Comparison of ENCODE assay signal across 23 cellular contexts in genomic region chr6:16619777-16620176, GRCh38.
DNase-seq lines count a peak whose midpoint lies in the region; ATAC-seq, FAIRE-seq and TF ChIP-seq lines count a peak whose summit lies in the region.
"Had no signal": no experiment of that assay in that cellular context is flagged by ENCODE, and none has a peak within 500 bp of the region (broad histone marks: within the 10 kb centered on the region; RNA-seq: fewer than 3 reads in every experiment).

No MANE protein-coding gene starts in this region.

- no peak for FAIRE-seq in HepG2 (lab: Jason Lieb, UNC)
- FAIRE-seq: G401.6, GM18507 had no signal

- TF ChIP-seq POLR2A in HepG2 (IDR thresholded peaks at IDR 0.05; ENCODE audit: insufficient read depth in 1 of 2, low read depth in 2 of 2, low read length in 2 of 2), result no peak
- no peak for TF ChIP-seq POLR2A in right lobe of liver (IDR thresholded peaks at IDR 0.05)
- no peak for TF ChIP-seq POLR2A in esophagus muscularis mucosa (IDR thresholded peaks at IDR 0.05; ENCODE audit: low read depth)

- H3K27ac Mint-ChIP-seq in T-helper 2 cell treated with Interferon-gamma antibody and Interleukin-4, amounts not matched to agents 5 μg/mL and 100 μg/mL, for 36 hours, result peak overlapping the region; percentile 66
- peak overlapping the region; percentile 87 for H3K27ac Mint-ChIP-seq in stimulated activated effector memory CD8-positive, alpha-beta T cell treated with anti-CD3 and anti-CD28 coated beads, Interleukin-12 subunit alpha, Interleukin-12 subunit beta, amount 100 ng/mL, for 72 hours
- H3K27ac Mint-ChIP-seq: GM23338 had no signal

- no TSS peak for BruUV-seq in HepG2 (replicated peaks; lab: Mats Ljungman, UMichigan)

- no peak for DNase-seq in HepG2 (ENCODE audit: low spot score)
- DNase-seq in right lobe of liver, result no peak
- DNase-seq in T-helper 2 cell treated with Interferon-gamma antibody and Interleukin-4, amounts not matched to agents 5 μg/mL and 100 μg/mL, for 36 hours (ENCODE audit: low spot score), result no peak
- DNase-seq in esophagus muscularis mucosa (ENCODE audit: extremely low spot score), result peak; percentile 14
- no peak for DNase-seq in stimulated activated effector memory CD8-positive, alpha-beta T cell treated with anti-CD3 and anti-CD28 coated beads, Interleukin-12 subunit alpha, Interleukin-12 subunit beta, amount 100 ng/mL, for 72 hours (ENCODE audit: low spot score in 2 of 2)
- no peak for DNase-seq in HK-2 (ENCODE audit: unreplicated experiment)
- DNase-seq in T-helper 9 cell, result no peak
- DNase-seq: DND-41, MG63, NCI-H1092, NCI-H146, NCI-H2081 treated with DMSO at 0.1 percent for 48 hours, NCI-H510A, NCI-H774 had no signal

- H3K4me2 ChIP-seq in HepG2 (ENCODE audit: low read depth, low read length), result no peak overlapping the region
- H3K4me2 ChIP-seq: GM23338, KMS-11 had no signal

- POLR2A ChIA-PET in HepG2 (lab: Yijun Ruan, JAX), result no interaction called here

- H3K4me1 ChIP-seq in HepG2 (ENCODE audit: insufficient read depth, low read length) (peaks cover 10% of the 10 kb centered on the region; the same call in 1 of the 2 replicates), right lobe of liver (no peaks in the 10 kb centered on the region), esophagus muscularis mucosa (peaks cover 0 to 16% (median 7%) of the 10 kb centered on the region in 4 donors)

- H3K9ac ChIP-seq in HepG2 (ENCODE audit: insufficient read depth, low read depth, low read length), result no peak overlapping the region
- H3K9ac ChIP-seq: KMS-11 had no signal

- no peak overlapping the region for H2AFZ ChIP-seq in HepG2 (ENCODE audit: low read length)
- H2AFZ ChIP-seq: GM23338 had no signal

- no peaks in the 10 kb centered on the region for H4K20me1 ChIP-seq in HepG2 (ENCODE audit: insufficient read depth, low read length)

- peaks cover 46% of the 10 kb centered on the region for H3K4me1 Mint-ChIP-seq in T-helper 2 cell treated with Interferon-gamma antibody and Interleukin-4, amounts not matched to agents 5 μg/mL and 100 μg/mL, for 36 hours (ENCODE audit: low read depth)
- H3K4me1 Mint-ChIP-seq in stimulated activated effector memory CD8-positive, alpha-beta T cell treated with anti-CD3 and anti-CD28 coated beads, Interleukin-12 subunit alpha, Interleukin-12 subunit beta, amount 100 ng/mL, for 72 hours, result peaks cover 52% of the 10 kb centered on the region
- H3K4me1 Mint-ChIP-seq: GM23338 had no signal

- H3K27me3 ChIP-seq in HepG2 (ENCODE audit: control insufficient read depth in 1 of 2, insufficient read depth in 2 of 2, low read length in 2 of 2) (no peaks in the 10 kb centered on the region), right lobe of liver (no peaks in the 10 kb centered on the region), esophagus muscularis mucosa (no peaks in the 10 kb centered on the region)
- H3K27me3 ChIP-seq: MG63 had no signal

- WGBS in HepG2 (ENCODE audit: low lambda C conversion rate), result 97% methylated on average over 2 of the region's 2 CpGs
- 78% methylated on average over 1 of the region's 2 CpGs for WGBS in right lobe of liver (ENCODE audit: insufficient coverage, low coverage, low lambda C conversion rate, missing lambda C conversion rate)
- whole genome bisulfite sequencing in esophagus muscularis mucosa, result 96% methylated on average over 2 of the region's 2 CpGs

- intact Hi-C loops in HepG2 (cut with micrococcal nuclease; ENCODE audit: unreplicated experiment), result no loop called here
- intact Hi-C loops in right lobe of liver (cut with DNase I), result no loop called here
- intact Hi-C loops in esophagus muscularis mucosa (cut with DNase I), result no loop called here

- in situ Hi-C loops in HepG2 (cut with HindIII; ENCODE audit: extremely low pct_ligation_motif_present, low pct_unique_long_range_greater_than_20kb), result no loop called here

- no peaks in the 10 kb centered on the region for H3K79me2 ChIP-seq in HepG2 (ENCODE audit: insufficient read depth, low read length)

- H3K4me3 ChIP-seq in HepG2 (replicated peaks in 1 of 3; ENCODE audit: insufficient read depth in 1 of 3, low read depth in 2 of 3, low read length in 3 of 3) (no peak overlapping the region), right lobe of liver (no peak overlapping the region), esophagus muscularis mucosa (no peak overlapping the region)
- H3K4me3 ChIP-seq: GM23338, MG63, SK-N-MC had no signal

- H3K9me3 Mint-ChIP-seq in T-helper 2 cell treated with Interferon-gamma antibody and Interleukin-4, amounts not matched to agents 5 μg/mL and 100 μg/mL, for 36 hours, result no peaks in the 10 kb centered on the region
- H3K9me3 Mint-ChIP-seq in stimulated activated effector memory CD8-positive, alpha-beta T cell treated with anti-CD3 and anti-CD28 coated beads, Interleukin-12 subunit alpha, Interleukin-12 subunit beta, amount 100 ng/mL, for 72 hours, result no peaks in the 10 kb centered on the region
- H3K9me3 Mint-ChIP-seq: GM23338 had no signal

- H3K36me3 ChIP-seq in HepG2 (replicated peaks in 1 of 2; ENCODE audit: control insufficient read depth in 1 of 2, insufficient read depth in 2 of 2, low read length in 2 of 2), result peaks cover 0 to 1% of the 10 kb centered on the region in 2 experiments; a peak in 1 of 5 replicates
- no peaks in the 10 kb centered on the region for H3K36me3 ChIP-seq in right lobe of liver
- H3K36me3 ChIP-seq in esophagus muscularis mucosa, result no peaks in the 10 kb centered on the region
- H3K36me3 ChIP-seq: MG63 had no signal

- CTCF ChIA-PET in HepG2 (lab: Yijun Ruan, JAX; ENCODE audit: low intra/inter-chr PET ratio, low total read pairs), result no interaction called here

- H3K36me3 Mint-ChIP-seq in T-helper 2 cell treated with Interferon-gamma antibody and Interleukin-4, amounts not matched to agents 5 μg/mL and 100 μg/mL, for 36 hours (ENCODE audit: low read depth), result peaks cover 16% of the 10 kb centered on the region
- peaks cover 42% of the 10 kb centered on the region for H3K36me3 Mint-ChIP-seq in stimulated activated effector memory CD8-positive, alpha-beta T cell treated with anti-CD3 and anti-CD28 coated beads, Interleukin-12 subunit alpha, Interleukin-12 subunit beta, amount 100 ng/mL, for 72 hours

- H3K27me3 Mint-ChIP-seq in T-helper 2 cell treated with Interferon-gamma antibody and Interleukin-4, amounts not matched to agents 5 μg/mL and 100 μg/mL, for 36 hours (ENCODE audit: low read depth), result no peaks in the 10 kb centered on the region

- TF ChIP-seq RAD21 in HepG2 (CRISPR knock-in tag; IDR thresholded peaks at IDR 0.05), result no peak

- no peak for TF ChIP-seq CTCF in HepG2 (CRISPR knock-in tag; IDR thresholded peaks at IDR 0.05)
- no peak for TF ChIP-seq CTCF in right lobe of liver (IDR thresholded peaks at IDR 0.05)
- no peak for TF ChIP-seq CTCF in esophagus muscularis mucosa (IDR thresholded peaks at IDR 0.05)

- no peak for ATAC-seq in HepG2
- ATAC-seq in right lobe of liver, result no peak
- ATAC-seq in stimulated activated effector memory CD8-positive, alpha-beta T cell treated with anti-CD3 and anti-CD28 coated beads, Interleukin-12 subunit alpha, Interleukin-12 subunit beta, amount 100 ng/mL, for 72 hours, result no peak
- ATAC-seq in HG03439 (IDR thresholded peaks at IDR 0.05; ENCODE audit: unreplicated experiment), result no peak
- ATAC-seq: GM23338, HCT116, Panc1, Right ventricle myocardium inferior had no signal

- peak overlapping the region; percentile 15 for H3K4me3 Mint-ChIP-seq in T-helper 2 cell treated with Interferon-gamma antibody and Interleukin-4, amounts not matched to agents 5 μg/mL and 100 μg/mL, for 36 hours
- H3K4me3 Mint-ChIP-seq in stimulated activated effector memory CD8-positive, alpha-beta T cell treated with anti-CD3 and anti-CD28 coated beads, Interleukin-12 subunit alpha, Interleukin-12 subunit beta, amount 100 ng/mL, for 72 hours, result peak overlapping the region; percentile 6
- H3K4me3 Mint-ChIP-seq: GM23338 had no signal

- no peak overlapping the region for H3K27ac ChIP-seq in HepG2 (ENCODE audit: extremely low read length, insufficient read depth, low read length)
- H3K27ac ChIP-seq in right lobe of liver, result no peak overlapping the region
- no peak overlapping the region for H3K27ac ChIP-seq in esophagus muscularis mucosa (replicated peaks in 1 of 4)
- H3K27ac ChIP-seq: KMS-11, SK-N-MC had no signal

- TF ChIP-seq EP300 in HepG2 (IDR thresholded peaks at IDR 0.05; ENCODE audit: low read depth in 2 of 2, low read length in 2 of 2) (no peak), HepG2 (CRISPR knock-in tag; IDR thresholded peaks at IDR 0.05; ENCODE audit: borderline replicate concordance) (no peak), esophagus muscularis mucosa (IDR thresholded peaks at IDR 0.05) (no peak)

- H3K9me3 ChIP-seq in HepG2 (ENCODE audit: low read length) (no peaks in the 10 kb centered on the region), right lobe of liver (no peaks in the 10 kb centered on the region), esophagus muscularis mucosa (no peaks in the 10 kb centered on the region)
- H3K9me3 ChIP-seq: MG63 had no signal

TF ChIP-seq in HepG2, 621 proteins besides CTCF, POLR2A, EP300 and RAD21 (continues in another document):
- TF ChIP-seq ESRRA (CRISPR knock-in tag; IDR thresholded peaks at IDR 0.05; ENCODE audit: low read depth) (no peak), RORA (CRISPR knock-in tag; IDR thresholded peaks at IDR 0.05) (no peak), FOXK2 (IDR thresholded peaks at IDR 0.05) (no peak), ZMAT3 (CRISPR knock-in tag; conservative IDR thresholded peaks at IDR 0.05) (no peak), ZNF775 (CRISPR knock-in tag; IDR thresholded peaks at IDR 0.05; ENCODE audit: borderline replicate concordance) (no peak), MYPOP (CRISPR knock-in tag; IDR thresholded peaks at IDR 0.05) (no peak), SMAD9 (CRISPR knock-in tag; IDR thresholded peaks at IDR 0.05) (no peak), ZNF776 (CRISPR knock-in tag; IDR thresholded peaks at IDR 0.05) (no peak), ZNF264 (CRISPR knock-in tag; IDR thresholded peaks at IDR 0.05) (no peak), TGIF2 (CRISPR knock-in tag; IDR thresholded peaks at IDR 0.05) (no peak), HOXD1 (CRISPR knock-in tag; IDR thresholded peaks at IDR 0.05) (no peak), HHEX (CRISPR knock-in tag; IDR thresholded peaks at IDR 0.05) (no peak), NCOA2 (CRISPR knock-in tag; IDR thresholded peaks at IDR 0.05) (no peak), ZNF629 (CRISPR knock-in tag; conservative IDR thresholded peaks at IDR 0.05) (peak; percentile 75), KDM1A (CRISPR knock-in tag; IDR thresholded peaks at IDR 0.05) (0 out of 2 replicates have a peak, but pooled peaks have one; percentile 19)
